ENCODE assay signal across 7 cellular contexts in genomic region chr3:187744169-187745151, GRCh38. TPM values are rescaled to one million over a fixed set of nuclear protein-coding genes. Genes with fewer than 3 reads are reported as not detected.
DNase-seq lines count a peak whose midpoint lies in the region; ATAC-seq and TF ChIP-seq lines count a peak whose summit lies in the region.

No MANE protein-coding gene starts in this region.

- DNase-seq in H7, result peak; percentile 74
- peak; percentile 50 for DNase-seq in NCI-H774 (lab: John Stamatoyannopoulos, UW)
- peak; percentile 44 for DNase-seq in activated T-helper 9 cell treated with anti-CD3 and anti-CD28 coated beads, Interleukin-2, amount 50 U/mL, for 16 hours (ENCODE audit: low read depth)
- peak; percentile 64 for DNase-seq in fibroblast of peridontal ligament (ENCODE audit: extremely low read depth)
- DNase-seq in naive thymus-derived CD4-positive, alpha-beta T cell, result peak in 8 of 9 donors; percentile 34 to 53 (median 47)
- peak in 1 of 2 donors; percentile 77 for DNase-seq in tibial artery

- H3K4me3 Mint-ChIP-seq in naive thymus-derived CD4-positive, alpha-beta T cell, result peak overlapping the region; percentile 86 to 100 (median 98)

- H3K27me3 ChIP-seq in H7 (ENCODE audit: control insufficient read depth, insufficient read depth, low read length) (peaks cover 29% of the 10 kb centered on the region), tibial artery (no peaks in the 10 kb centered on the region)
- H3K27me3 ChIP-seq in naive thymus-derived CD4-positive, alpha-beta T cell (ENCODE audit: control insufficient read depth in 2 of 2, insufficient read depth in 2 of 2, low read length in 2 of 2), result no peaks in the 10 kb centered on the region

- CTCF ChIA-PET in naive thymus-derived CD4-positive, alpha-beta T cell (lab: Charles Lee), result interaction anchor here (0.5 to 3.9 kb wide), 11 partner anchors 167 to 1404 kb away, joined by 3 to 42 read pairs (median 3); no protein-coding TSS in a partner anchor

- POLR2A ChIA-PET in naive thymus-derived CD4-positive, alpha-beta T cell (lab: Charles Lee), result interaction anchor here (0.6 to 1.5 kb wide), 7 partner anchors 8 to 1005 kb away, joined by 3 to 14 read pairs (median 3); no protein-coding TSS in a partner anchor

- peaks cover 23 to 34% of the 10 kb centered on the region in 2 donors for H3K4me1 ChIP-seq in naive thymus-derived CD4-positive, alpha-beta T cell (ENCODE audit: control insufficient read depth in 2 of 2, insufficient read depth in 2 of 2, low read length in 2 of 2)
- H3K4me1 ChIP-seq in tibial artery, result peaks cover 0 to 42% (median 20%) of the 10 kb centered on the region in 4 donors

- H3K36me3 Mint-ChIP-seq in naive thymus-derived CD4-positive, alpha-beta T cell, result peaks cover 0 to 14% (median 0%) of the 10 kb centered on the region in 5 donors

- intact Hi-C loops in naive thymus-derived CD4-positive, alpha-beta T cell (cut with micrococcal nuclease), result loop anchor here (1.0 to 10.0 kb wide), 15 partner anchors 54 to 1807 kb away; partner anchors contain the start of genes LPP (in 2 of the 2) and TRA2B (in 1 of the 2)
- intact Hi-C loops in tibial artery (cut with DNase I; ENCODE audit: low total_unique reads), result loop anchor here (2.0 to 10.0 kb wide), 6 partner anchors 308 to 1403 kb away; partner anchors contain the start of gene LPP

- peak overlapping the region; percentile 99 to 100 (median 100) for H3K27ac Mint-ChIP-seq in naive thymus-derived CD4-positive, alpha-beta T cell

- H3K4me3 ChIP-seq in H7 (ENCODE audit: insufficient read depth, low read depth, low read length), result peak overlapping the region; percentile 79
- peak overlapping the region; percentile 95 for H3K4me3 ChIP-seq in naive thymus-derived CD4-positive, alpha-beta T cell (ENCODE audit: low read length)
- peak overlapping the region; percentile 75 to 78 for H3K4me3 ChIP-seq in tibial artery

- no peak for TF ChIP-seq CTCF in tibial artery (IDR thresholded peaks at IDR 0.05)

- peaks cover 0 to 16% (median 0%) of the 10 kb centered on the region in 5 donors for H3K27me3 Mint-ChIP-seq in naive thymus-derived CD4-positive, alpha-beta T cell

- peaks cover 30 to 76% (median 72%) of the 10 kb centered on the region in 7 donors for H3K4me1 Mint-ChIP-seq in naive thymus-derived CD4-positive, alpha-beta T cell

- peak overlapping the region; percentile 96 for H3K27ac ChIP-seq in naive thymus-derived CD4-positive, alpha-beta T cell (ENCODE audit: low read depth, low read length)
- H3K27ac ChIP-seq in tibial artery, result peak overlapping the region; percentile 93 to 99

- ATAC-seq in naive thymus-derived CD4-positive, alpha-beta T cell, result peak; percentile 10
- no peak for ATAC-seq in HG03469 (IDR thresholded peaks at IDR 0.05; ENCODE audit: unreplicated experiment)

- no peaks in the 10 kb centered on the region for H3K9me3 ChIP-seq in naive thymus-derived CD4-positive, alpha-beta T cell (ENCODE audit: control insufficient read depth in 2 of 3, low read length in 3 of 3)
- no peaks in the 10 kb centered on the region for H3K9me3 ChIP-seq in tibial artery

- H3K36me3 ChIP-seq in H7 (replicated peaks; ENCODE audit: control insufficient read depth, insufficient read depth, low read length), result no peaks in the 10 kb centered on the region
- H3K36me3 ChIP-seq in naive thymus-derived CD4-positive, alpha-beta T cell (ENCODE audit: control insufficient read depth in 2 of 3, insufficient read depth in 3 of 3, low read length in 3 of 3), result peaks cover 0 to 8% (median 0%) of the 10 kb centered on the region in 3 experiments
- no peaks in the 10 kb centered on the region for H3K36me3 ChIP-seq in tibial artery

- no peaks in the 10 kb centered on the region for H3K9me3 Mint-ChIP-seq in naive thymus-derived CD4-positive, alpha-beta T cell

RNA-seq across cellular contexts. Expression of gene BCL6, which starts 0.8 kb away (rescaled TPM):
- 2.8 and 6.8 TPM in 2 replicates for total RNA-seq in H7 (2014; rRNA removed; shearing (Covaris generic))
- total RNA-seq in naive thymus-derived CD4-positive, alpha-beta T cell, result 100 to 1,000 TPM in 1 of 5 experiments, 10 to 100 TPM in 4; 13.4 to 154 (median 29.5) TPM
- 1 to 10 TPM in 1 of 2 donors, under 1 TPM in 1; 0.63 to 2.4 TPM for polyA plus RNA-seq in naive thymus-derived CD4-positive, alpha-beta T cell

RNA-seq across cellular contexts. Expression of gene RTP2, which starts 42.1 kb away (rescaled TPM):
- total RNA-seq in H7 (2014; rRNA removed; shearing (Covaris generic)), result not detected in 2 replicates
- not detected for total RNA-seq in naive thymus-derived CD4-positive, alpha-beta T cell
- not detected for polyA plus RNA-seq in naive thymus-derived CD4-positive, alpha-beta T cell
